Comparison of ENCODE assay signal across 21 cellular contexts in genomic region chr18:78727877-78728276, GRCh38.
"Had no signal": no experiment of that assay in that cellular context is flagged by ENCODE, and none has a peak within 500 bp of the region (broad histone marks: within the 10 kb centered on the region; RNA-seq: fewer than 3 reads in every experiment).

No MANE protein-coding gene starts in this region.

- H3K9me3 ChIP-seq: esophagus squamous epithelium, left lung, lower lobe of right lung, pancreas, prostate gland, suprapubic skin, thyroid gland, upper lobe of left lung, vagina had no signal

- H3K27ac ChIP-seq: esophagus squamous epithelium, left lung, lower lobe of right lung, neural progenitor cell, pancreas, prostate gland, suprapubic skin, thyroid gland, upper lobe of left lung, vagina had no signal

- H3K36me3 Mint-ChIP-seq: immature natural killer cell; memory B cell; natural killer cell treated with Interleukin-12 subunit alpha and Interleukin-12 subunit beta and Interleukin-15 and Interleukin-18, amount 100 ng/mL, for 72 hours; neural progenitor cell had no signal

- H3K4me3 ChIP-seq: esophagus squamous epithelium, left lung, lower lobe of right lung, neural progenitor cell, pancreas, prostate gland, suprapubic skin, thyroid gland, upper lobe of left lung, vagina had no signal

- ATAC-seq: effector memory CD8-positive, alpha-beta T cell; left lung; natural killer cell treated with Interleukin-12 subunit alpha and Interleukin-12 subunit beta and Interleukin-15 and Interleukin-18, amount 100 ng/mL, for 72 hours; pancreas had no signal

- H3K27ac Mint-ChIP-seq: dendritic cell treated with granulocyte-macrophage colony-stimulating factor and Interleukin-4, amounts not matched to agents 40 ng/mL and 50 ng/mL, for 4 days; effector memory CD8-positive, alpha-beta T cell; immature natural killer cell; memory B cell; natural killer cell treated with Interleukin-12 subunit alpha and Interleukin-12 subunit beta and Interleukin-15 and Interleukin-18, amount 100 ng/mL, for 72 hours; neural progenitor cell had no signal

- DNase-seq: effector memory CD8-positive, alpha-beta T cell; esophagus squamous epithelium; foreskin fibroblast; immature natural killer cell; lower lobe of right lung; midbrain; nucleus accumbens; pancreas; small intestine; stimulated activated CD4-positive, alpha-beta T cell treated with anti-CD3 and anti-CD28 coated beads, Interleukin-2, amount 100 ng/mL, for 48 hours; stimulated activated naive CD4-positive, alpha-beta T cell treated with Interleukin-2 at 50 U/mL for 16 hours; thyroid gland; upper lobe of left lung had no signal

- H3K4me1 Mint-ChIP-seq: immature natural killer cell, memory B cell had no signal

- H3K4me3 Mint-ChIP-seq: dendritic cell treated with granulocyte-macrophage colony-stimulating factor and Interleukin-4, amounts not matched to agents 40 ng/mL and 50 ng/mL, for 4 days; effector memory CD8-positive, alpha-beta T cell; immature natural killer cell; memory B cell; natural killer cell treated with Interleukin-12 subunit alpha and Interleukin-12 subunit beta and Interleukin-15 and Interleukin-18, amount 100 ng/mL, for 72 hours; neural progenitor cell had no signal

- H3K9me3 Mint-ChIP-seq: dendritic cell treated with granulocyte-macrophage colony-stimulating factor and Interleukin-4, amounts not matched to agents 40 ng/mL and 50 ng/mL, for 4 days; effector memory CD8-positive, alpha-beta T cell; immature natural killer cell; memory B cell; natural killer cell treated with Interleukin-12 subunit alpha and Interleukin-12 subunit beta and Interleukin-15 and Interleukin-18, amount 100 ng/mL, for 72 hours had no signal

- H3K27me3 ChIP-seq: pancreas, thyroid gland, upper lobe of left lung, vagina had no signal

- H3K9ac ChIP-seq: neural progenitor cell had no signal

- H3K4me1 ChIP-seq: esophagus squamous epithelium, left lung, lower lobe of right lung, pancreas, suprapubic skin, upper lobe of left lung, vagina had no signal

- H3K36me3 ChIP-seq: esophagus squamous epithelium, left lung, lower lobe of right lung, neural progenitor cell, pancreas, prostate gland, suprapubic skin, thyroid gland, upper lobe of left lung, vagina had no signal

- H3K27me3 Mint-ChIP-seq: memory B cell had no signal
